ENCODE assay signal across 22 cellular contexts in the genomic region with DNA sequence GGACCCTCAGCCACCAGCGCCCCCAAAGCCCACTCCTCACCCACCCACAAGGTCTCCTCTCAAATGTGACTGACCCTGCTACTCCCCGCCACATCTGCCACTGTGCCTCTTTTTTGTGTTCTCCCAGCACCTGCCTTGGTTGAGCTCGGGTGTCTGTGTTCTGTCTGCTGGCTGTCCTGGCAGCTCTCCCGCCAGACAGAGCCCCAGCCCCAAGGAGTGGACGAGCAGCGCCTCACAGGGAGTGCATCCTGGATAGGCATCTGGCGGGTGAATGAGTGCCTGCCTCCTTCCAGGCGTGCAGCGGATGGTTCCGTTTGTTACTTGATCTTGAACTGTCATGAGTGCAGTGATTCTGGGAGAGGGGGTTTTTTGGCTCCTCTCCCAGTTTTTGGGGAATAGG.
DNase-seq lines count a peak whose midpoint lies in the region; ATAC-seq and TF ChIP-seq lines count a peak whose summit lies in the region.
"Had no signal": no experiment of that assay in that cellular context is flagged by ENCODE, and none has a peak within 500 bp of the region (broad histone marks: within the 10 kb centered on the region; RNA-seq: fewer than 3 reads in every experiment).

No MANE protein-coding gene starts in this region.

- intact Hi-C loops in Right ventricle myocardium superior (cut with DNase I) (no loop called here), left ventricle myocardium superior (cut with micrococcal nuclease) (no loop called here)

- no peaks in the 10 kb centered on the region for H3K36me3 Mint-ChIP-seq in activated T-helper 17 cell treated with anti-CD3 and anti-CD28 coated beads, Interleukin-2, amount 50 U/mL, for 72 hours (ENCODE audit: low read depth)
- H3K36me3 Mint-ChIP-seq in type B pancreatic cell, result no peaks in the 10 kb centered on the region
- H3K36me3 Mint-ChIP-seq: CD8-positive, alpha-beta memory T cell had no signal

- H3K9me3 Mint-ChIP-seq in activated T-helper 17 cell treated with anti-CD3 and anti-CD28 coated beads, Interleukin-2, amount 50 U/mL, for 72 hours, result no peaks in the 10 kb centered on the region
- H3K9me3 Mint-ChIP-seq in type B pancreatic cell, result no peaks in the 10 kb centered on the region
- H3K9me3 Mint-ChIP-seq: activated T-cell treated with anti-CD3 and anti-CD28 coated beads, Interleukin-2, amount 50 U/mL, for 24 hours; CD8-positive, alpha-beta memory T cell had no signal

- peaks cover 33% of the 10 kb centered on the region for H3K27me3 Mint-ChIP-seq in activated T-helper 17 cell treated with anti-CD3 and anti-CD28 coated beads, Interleukin-2, amount 50 U/mL, for 72 hours
- peaks cover 24% of the 10 kb centered on the region for H3K27me3 Mint-ChIP-seq in type B pancreatic cell

- peak in 2 of 3 experiments; percentile 7 to 33 for DNase-seq in NCI-H1417 (lab: John Stamatoyannopoulos, UW)
- DNase-seq in NCI-H1417 treated with DMSO at 0.1 percent for 48 hours (lab: John Stamatoyannopoulos, UW), result no peak
- DNase-seq in Right ventricle myocardium superior, result peak; percentile 14
- DNase-seq in left ventricle myocardium superior, result no peak
- DNase-seq in type B pancreatic cell (ENCODE audit: extremely low spot score, unreplicated experiment), result no peak
- DNase-seq in stimulated activated CD4-positive, alpha-beta T cell treated with anti-CD3 and anti-CD28 coated beads, Interleukin-4, amount 100 ng/mL, for 1 hour, result no peak
- DNase-seq: activated CD4-positive, alpha-beta T cell treated with anti-CD3 and anti-CD28 coated beads for 1 hour; activated CD8-positive, alpha-beta memory T cell treated with anti-CD3 and anti-CD28 coated beads for 24 hours; activated naive CD4-positive, alpha-beta T cell; activated T-cell treated with anti-CD3 and anti-CD28 coated beads, Interleukin-2, amount 50 U/mL, for 24 hours; CD8-positive, alpha-beta memory T cell; effector CD8-positive, alpha-beta T cell; foreskin fibroblast; heart right ventricle; mesendoderm; NCI-H187 treated with DMSO at 0.1 percent for 48 hours; occipital lobe; OCI-M1 had no signal

- H3K4me3 Mint-ChIP-seq in activated T-helper 17 cell treated with anti-CD3 and anti-CD28 coated beads, Interleukin-2, amount 50 U/mL, for 72 hours, result peak overlapping the region; percentile 24
- no peak overlapping the region for H3K4me3 Mint-ChIP-seq in type B pancreatic cell
- H3K4me3 Mint-ChIP-seq: activated T-cell treated with anti-CD3 and anti-CD28 coated beads, Interleukin-2, amount 50 U/mL, for 24 hours; CD8-positive, alpha-beta memory T cell had no signal

- TF ChIP-seq CTCF in type B pancreatic cell (conservative IDR thresholded peaks at IDR 0.05), result no peak

- no peak overlapping the region for H3K27ac Mint-ChIP-seq in activated T-helper 17 cell treated with anti-CD3 and anti-CD28 coated beads, Interleukin-2, amount 50 U/mL, for 72 hours
- H3K27ac Mint-ChIP-seq in type B pancreatic cell, result peak overlapping the region; percentile 54
- H3K27ac Mint-ChIP-seq: activated T-cell treated with anti-CD3 and anti-CD28 coated beads, Interleukin-2, amount 50 U/mL, for 24 hours; CD8-positive, alpha-beta memory T cell had no signal

- H3K4me1 Mint-ChIP-seq in activated T-helper 17 cell treated with anti-CD3 and anti-CD28 coated beads, Interleukin-2, amount 50 U/mL, for 72 hours, result peaks cover 5% of the 10 kb centered on the region
- peaks cover 15% of the 10 kb centered on the region for H3K4me1 Mint-ChIP-seq in type B pancreatic cell (ENCODE audit: unreplicated experiment)
- H3K4me1 Mint-ChIP-seq: CD8-positive, alpha-beta memory T cell had no signal

- no peak for ATAC-seq in Right ventricle myocardium superior (ENCODE audit: poor library complexity)
- no peak for ATAC-seq in left ventricle myocardium superior
- ATAC-seq in activated T-helper 17 cell treated with anti-CD3 and anti-CD28 coated beads, Interleukin-2, amount 50 U/mL, for 72 hours (replicated peaks), result no peak
- ATAC-seq in HG03432 (IDR thresholded peaks at IDR 0.05; ENCODE audit: unreplicated experiment), result no peak
- ATAC-seq: heart right ventricle, left lobe of liver, Right ventricle myocardium inferior had no signal

Comparison
In these comparisons a context has a peak if more than half of its experiments do, and no peak if none do; other contexts are left out.
1. DNase-seq: peak in NCI-H1417 (2 of 3) and Right ventricle myocardium superior (single experiment); none in NCI-H1417 treated with DMSO at 0.1 percent for 48 hours (single experiment), left ventricle myocardium superior (single experiment), type B pancreatic cell (single experiment) and stimulated activated CD4-positive, alpha-beta T cell treated with anti-CD3 and anti-CD28 coated beads, Interleukin-4, amount 100 ng/mL, for 1 hour (single experiment).